Comparison of ENCODE assay signal across 19 cellular contexts in the genomic region with DNA sequence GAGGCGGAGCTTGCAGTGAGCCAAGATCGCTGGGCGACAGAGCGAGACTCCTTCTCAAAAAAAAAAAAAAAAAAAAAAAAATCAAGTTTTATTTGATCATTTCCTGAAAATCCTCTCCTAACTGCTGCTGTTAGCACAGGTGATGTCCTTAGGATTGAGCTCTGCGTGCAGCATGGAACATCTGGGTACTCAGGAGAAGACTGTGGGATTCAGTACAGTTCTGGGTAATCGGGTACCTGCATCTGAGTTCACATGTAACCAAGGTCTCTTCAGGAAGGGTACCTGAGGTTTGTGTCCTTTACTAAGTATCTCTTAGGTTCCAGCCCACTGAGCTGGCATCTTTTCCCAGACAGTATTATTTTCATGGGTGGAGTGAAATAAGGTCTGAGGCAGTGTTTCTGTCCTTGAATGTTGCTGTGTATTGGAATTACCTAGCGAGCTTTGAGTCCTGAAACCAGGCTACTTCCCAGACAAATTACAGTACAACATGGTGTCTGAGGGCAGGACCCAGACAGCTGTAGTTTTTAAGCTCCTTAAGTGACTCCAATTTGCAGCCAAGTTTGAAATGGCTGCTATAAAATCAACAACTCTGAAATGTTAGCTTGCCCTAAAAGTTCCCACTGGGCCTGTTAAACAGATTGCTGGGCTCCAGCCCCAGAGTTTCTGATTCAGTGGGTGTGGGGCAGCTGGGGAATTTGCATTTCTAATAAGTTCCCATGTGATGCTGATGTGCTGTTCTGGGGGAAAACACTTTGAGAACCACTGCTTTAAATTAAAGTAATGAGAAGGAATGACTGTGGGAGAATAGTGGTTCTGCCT.
A peak's percentile ranks its signal among the peaks of the same experiment; 100 is the strongest.
DNase-seq lines count a peak whose midpoint lies in the region; ATAC-seq, FAIRE-seq and TF ChIP-seq lines count a peak whose summit lies in the region.
"Had no signal": no experiment of that assay in that cellular context is flagged by ENCODE, and none has a peak within 500 bp of the region (broad histone marks: within the 10 kb centered on the region; RNA-seq: fewer than 3 reads in every experiment).

No MANE protein-coding gene starts in this region.

- no peak overlapping the region for H3K23ac ChIP-seq in mesendoderm (ENCODE audit: low read length)

- H2BK120ac ChIP-seq in mesendoderm (ENCODE audit: low read depth, low read length) = no peak overlapping the region

- no peak overlapping the region for H3K4ac ChIP-seq in mesendoderm (ENCODE audit: low read depth, low read length)

- ATAC-seq in K562 (no peak), T-helper 17 cell (no peak)
- ATAC-seq: effector memory CD8-positive, alpha-beta T cell; left lobe of liver; naive thymus-derived CD4-positive, alpha-beta T cell; stimulated activated naive B cell treated with anti-CD40 and anti-IgM and Interleukin-4, amounts not matched to agents 10 μg/mL and 1 μg/mL and 100 μg/mL, for 72 hours had no signal

- no peak overlapping the region for H2AK5ac ChIP-seq in mesendoderm (ENCODE audit: low read length)

- in situ Hi-C loops in K562 (cut with MboI) = no loop called here

- H3K27me3 ChIP-seq in BJ (ENCODE audit: control insufficient read depth, insufficient read depth, low read length) = no peaks in the 10 kb centered on the region
- no peaks in the 10 kb centered on the region for H3K27me3 ChIP-seq in K562 (ENCODE audit: control insufficient read depth in 2 of 2, insufficient read depth in 2 of 2, low read length in 2 of 2)
- no peaks in the 10 kb centered on the region for H3K27me3 ChIP-seq in mesendoderm (ENCODE audit: insufficient read depth, low read length, poor library complexity)
- H3K27me3 ChIP-seq: uterus had no signal

- no peak for FAIRE-seq in K562 (lab: Jason Lieb, UNC)
- FAIRE-seq: bronchial epithelial cell had no signal

- TF ChIP-seq CTCF in BJ (IDR thresholded peaks at IDR 0.05; ENCODE audit: insufficient read depth, low read depth, low read length) (no peak), HEK293 (tag by site-specific recombination; IDR thresholded peaks at IDR 0.05) (no peak), K562 (IDR thresholded peaks at IDR 0.05 in 2 of 3, conservative IDR thresholded peaks at IDR 0.05 in 1 of 3; ENCODE audit: insufficient read depth in 2 of 3, low read depth in 1 of 3, low read length in 3 of 3) (no peak)

- H4K8ac ChIP-seq in mesendoderm (ENCODE audit: low read depth, low read length) = no peak overlapping the region

- no TSS peak for BruUV-seq in K562 (replicated peaks; lab: Mats Ljungman, UMichigan)

- no peak overlapping the region for H3K27ac Mint-ChIP-seq in T-helper 17 cell
- H3K27ac Mint-ChIP-seq: activated CD4-positive, alpha-beta memory T cell treated with anti-CD3 and anti-CD28 coated beads, Interleukin-2, amount 10 ng/mL, durations not matched to agents 7 days and 5 days; CD14-positive monocyte; effector memory CD8-positive, alpha-beta T cell; naive thymus-derived CD4-positive, alpha-beta T cell; stimulated activated naive B cell treated with anti-CD40 and anti-IgM and Interleukin-4, amounts not matched to agents 10 μg/mL and 1 μg/mL and 100 μg/mL, for 72 hours had no signal

- H3K9ac ChIP-seq in K562 (ENCODE audit: insufficient read depth in 1 of 2, low read depth in 2 of 2, low read length in 2 of 2) (no peak overlapping the region), mesendoderm (ENCODE audit: low read length) (no peak overlapping the region)

- no peak for TF ChIP-seq EP300 in K562 (IDR thresholded peaks at IDR 0.05; ENCODE audit: low read length)

- TF ChIP-seq RAD21 in K562 (CRISPR knock-in tag; conservative IDR thresholded peaks at IDR 0.05 in 1 of 2, IDR thresholded peaks at IDR 0.05 in 1 of 2) = no peak

- H3K36me3 ChIP-seq in BJ (ENCODE audit: control insufficient read depth, insufficient read depth, low read length) (no peaks in the 10 kb centered on the region), HEK293 (ENCODE audit: control insufficient read depth in 2 of 2, insufficient read depth in 1 of 2, low read length in 2 of 2) (no peaks in the 10 kb centered on the region), K562 (ENCODE audit: control insufficient read depth, insufficient read depth, low read length) (no peaks in the 10 kb centered on the region), mesendoderm (ENCODE audit: control insufficient read depth, insufficient read depth, low read length) (no peaks in the 10 kb centered on the region)
- H3K36me3 ChIP-seq: uterus had no signal

- H3K27ac ChIP-seq in HEK293 (ENCODE audit: extremely low read depth, low read depth, low read length) (no peak overlapping the region), K562 (ENCODE audit: extremely low read depth, low read depth, low read length) (no peak overlapping the region), mesendoderm (ENCODE audit: low read depth, low read length) (peak overlapping the region; percentile 8)
- H3K27ac ChIP-seq: uterus had no signal

- H3K79me1 ChIP-seq in mesendoderm (ENCODE audit: low read length) = no peaks in the 10 kb centered on the region

- peak overlapping the region; percentile 68 for H3K18ac ChIP-seq in mesendoderm (ENCODE audit: low read length)

- no peak overlapping the region for H3K56ac ChIP-seq in mesendoderm (ENCODE audit: low read length)

- H2BK5ac ChIP-seq in mesendoderm (ENCODE audit: low read length) = no peak overlapping the region

- H3K4me3 ChIP-seq in BJ (ENCODE audit: low read depth, low read length) (no peak overlapping the region), HEK293 (ENCODE audit: low read depth, low read length) (no peak overlapping the region), K562 (no peak overlapping the region), mesendoderm (ENCODE audit: low read length) (no peak overlapping the region)
- H3K4me3 ChIP-seq: uterus had no signal

- intact Hi-C loops in K562 (cut with micrococcal nuclease) = no loop called here

- H3K4me1 Mint-ChIP-seq in T-helper 17 cell = no peaks in the 10 kb centered on the region
- H3K4me1 Mint-ChIP-seq: activated CD4-positive, alpha-beta memory T cell treated with anti-CD3 and anti-CD28 coated beads, Interleukin-2, amount 10 ng/mL, durations not matched to agents 7 days and 5 days; CD14-positive monocyte; naive thymus-derived CD4-positive, alpha-beta T cell; stimulated activated naive B cell treated with anti-CD40 and anti-IgM and Interleukin-4, amounts not matched to agents 10 μg/mL and 1 μg/mL and 100 μg/mL, for 72 hours had no signal

- no peak overlapping the region for H3K4me2 ChIP-seq in K562 (ENCODE audit: insufficient read depth, low read length)
- no peak overlapping the region for H3K4me2 ChIP-seq in mesendoderm (ENCODE audit: low read length)

- H3K9me3 ChIP-seq in HEK293 (ENCODE audit: control insufficient read depth, insufficient read depth, low read depth, low read length) = no peaks in the 10 kb centered on the region
- H3K9me3 ChIP-seq in K562 (replicated peaks; ENCODE audit: control insufficient read depth, insufficient read depth, low read depth, low read length) = no peaks in the 10 kb centered on the region
- H3K9me3 ChIP-seq in T-helper 17 cell (ENCODE audit: control insufficient read depth, low read length, poor library complexity, severe bottlenecking) = no peaks in the 10 kb centered on the region
- H3K9me3 ChIP-seq: uterus had no signal

- no peaks in the 10 kb centered on the region for H4K20me1 ChIP-seq in K562 (replicated peaks; ENCODE audit: control insufficient read depth, insufficient read depth, low read length)

- 0% methylated on average over 3 of the region's 7 CpGs for WGBS in K562 (ENCODE audit: insufficient coverage, low coverage, missing lambda C conversion rate)
- no CpG with 5 or more reads among the region's 7 CpGs for WGBS in mesendoderm (ENCODE audit: extremely low coverage, insufficient coverage, low lambda C conversion rate)

- H3K79me2 ChIP-seq in K562 (ENCODE audit: control insufficient read depth, insufficient read depth, low read length) = no peaks in the 10 kb centered on the region
- H3K79me2 ChIP-seq in mesendoderm (ENCODE audit: control insufficient read depth, insufficient read depth, low read length) = no peaks in the 10 kb centered on the region

- POLR2A ChIA-PET in BJ (lab: Charles Lee) = no interaction called here
- POLR2A ChIA-PET in HEK293 (lab: Yijun Ruan, JAX) = no interaction called here
- POLR2A ChIA-PET in K562 (lab: Yijun Ruan, JAX) = interaction anchor here (0.5 kb wide), 1 partner anchor 121 kb away, joined by 3 read pairs; no protein-coding TSS in a partner anchor

- no peak overlapping the region for H3K4me3 Mint-ChIP-seq in T-helper 17 cell
- H3K4me3 Mint-ChIP-seq: activated CD4-positive, alpha-beta memory T cell treated with anti-CD3 and anti-CD28 coated beads, Interleukin-2, amount 10 ng/mL, durations not matched to agents 7 days and 5 days; CD14-positive monocyte; effector memory CD8-positive, alpha-beta T cell; naive thymus-derived CD4-positive, alpha-beta T cell; stimulated activated naive B cell treated with anti-CD40 and anti-IgM and Interleukin-4, amounts not matched to agents 10 μg/mL and 1 μg/mL and 100 μg/mL, for 72 hours had no signal

- peak overlapping the region; percentile 31; the same call in 1 of the 2 replicates for H2AFZ ChIP-seq in K562 (ENCODE audit: low read depth, low read length)

- H3K9me1 ChIP-seq in K562 (ENCODE audit: control insufficient read depth, insufficient read depth, low read length) = no peaks in the 10 kb centered on the region

- peaks cover 25% of the 10 kb centered on the region for H3K27me3 Mint-ChIP-seq in T-helper 17 cell

- TF ChIP-seq POLR2A in K562 (conservative IDR thresholded peaks at IDR 0.05) = no peak

- no peak overlapping the region for H4K5ac ChIP-seq in mesendoderm (ENCODE audit: low read length)

- CTCF ChIA-PET in BJ (lab: Yijun Ruan, JAX) (interaction anchor here (0.6 to 1.0 kb wide), 2 partner anchors 21 to 24 kb away, joined by 3 read pairs; no protein-coding TSS in a partner anchor), HEK293 (lab: Yijun Ruan, JAX) (interaction anchor here (0.5 to 2.7 kb wide), 2 partner anchors 24 to 55 kb away, joined by 5 to 13 read pairs; no protein-coding TSS in a partner anchor), K562 (lab: Yijun Ruan, JAX; ENCODE audit: low intra/inter-chr PET ratio) (interaction anchor here (0.6 kb wide), 1 partner anchor 561 kb away, joined by 3 read pairs; no protein-coding TSS in a partner anchor)

- peak overlapping the region; percentile 96 for H2BK15ac ChIP-seq in mesendoderm (replicated peaks; ENCODE audit: low read depth)

- peaks cover 9% of the 10 kb centered on the region; the same call in 1 of the 2 replicates for H3K4me1 ChIP-seq in HEK293 (ENCODE audit: control insufficient read depth, insufficient read depth, low read length)
- H3K4me1 ChIP-seq in K562 (replicated peaks in 1 of 2; ENCODE audit: control insufficient read depth in 2 of 2, insufficient read depth in 2 of 2, low read length in 2 of 2) = no peaks in the 10 kb centered on the region
- no peaks in the 10 kb centered on the region for H3K4me1 ChIP-seq in mesendoderm (ENCODE audit: control insufficient read depth, low read depth, low read length)
- H3K4me1 ChIP-seq: uterus had no signal

- DNase-seq in BJ (ENCODE audit: low read depth) = peak; percentile 62
- DNase-seq in K562 (ENCODE audit: extremely low read depth in 1 of 4, low spot score in 3 of 4) = no peak
- DNase-seq in mesendoderm = no peak
- no peak for DNase-seq in SKM-1 (lab: John Stamatoyannopoulos, UW; ENCODE audit: unreplicated experiment)
- no peak for DNase-seq in stimulated activated CD4-positive, alpha-beta T cell treated with anti-CD3 and anti-CD28 coated beads, Interleukin-2, amount 100 ng/mL, for 24 hours
- DNase-seq in T-helper 17 cell = no peak
- DNase-seq in Kasumi-1 (lab: John Stamatoyannopoulos, UW) = no peak
- DNase-seq: activated CD4-positive, alpha-beta memory T cell treated with anti-CD3 and anti-CD28 coated beads, Interleukin-2, amount 10 ng/mL, durations not matched to agents 7 days and 5 days; activated effector memory CD4-positive, alpha-beta T cell treated with Interleukin-2 at 50 U/mL for 16 hours; effector memory CD8-positive, alpha-beta T cell; naive thymus-derived CD4-positive, alpha-beta T cell; NCI-H1105 treated with DMSO at 0.1 percent for 48 hours; RPMI8226; stimulated activated naive B cell treated with anti-CD40 and anti-IgM and Interleukin-4, amounts not matched to agents 10 μg/mL and 1 μg/mL and 100 μg/mL, for 72 hours; uterus had no signal

- no peaks in the 10 kb centered on the region for H3K36me3 Mint-ChIP-seq in T-helper 17 cell (ENCODE audit: low read depth)
- H3K36me3 Mint-ChIP-seq: CD14-positive monocyte; naive thymus-derived CD4-positive, alpha-beta T cell; stimulated activated naive B cell treated with anti-CD40 and anti-IgM and Interleukin-4, amounts not matched to agents 10 μg/mL and 1 μg/mL and 100 μg/mL, for 72 hours had no signal
